Comparison of ENCODE assay signal across 14 cellular contexts in the genomic region with DNA sequence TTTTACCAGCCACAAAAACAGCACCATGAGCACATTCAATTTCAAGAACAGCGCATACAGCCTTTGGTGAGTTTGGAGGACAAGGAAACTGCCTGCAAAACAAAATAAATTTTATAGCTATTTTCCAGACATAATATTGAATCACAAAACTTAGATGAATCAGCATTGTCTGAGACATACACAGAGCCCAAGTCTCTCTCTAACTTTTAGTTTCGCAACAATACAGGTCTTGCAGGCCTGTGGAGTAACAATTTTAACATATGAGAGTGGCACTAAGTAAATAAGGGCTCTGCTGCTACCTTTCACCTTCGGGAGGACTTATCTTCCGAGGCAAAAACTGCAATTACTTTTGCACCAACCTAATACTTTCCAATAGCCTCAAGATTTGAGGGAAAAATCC. TPM values are rescaled to one million over a fixed set of nuclear protein-coding genes. Genes with fewer than 3 reads are reported as not detected.
DNase-seq lines count a peak whose midpoint lies in the region; ATAC-seq and TF ChIP-seq lines count a peak whose summit lies in the region.
"Had no signal": no experiment of that assay in that cellular context is flagged by ENCODE, and none has a peak within 500 bp of the region (broad histone marks: within the 10 kb centered on the region; RNA-seq: fewer than 3 reads in every experiment).

No MANE protein-coding gene starts in this region.

- H3K27ac ChIP-seq in mammary epithelial cell (ENCODE audit: insufficient read depth, low read depth, low read length) (peak overlapping the region; percentile 78), lower lobe of right lung (no peak overlapping the region)
- H3K27ac ChIP-seq: right lobe of liver had no signal

- CTCF ChIA-PET in mammary epithelial cell (lab: Charles Lee; ENCODE audit: low non-redundant PET): no interaction called here

- DNase-seq in AML-193 (lab: John Stamatoyannopoulos, UW) (peak; percentile 50 to 70), LoVo (ENCODE audit: low spot score) (peak; percentile 30), mammary epithelial cell (peak; percentile 93), lower lobe of right lung (no peak), NCI-H345 (lab: John Stamatoyannopoulos, UW) (no peak)
- no peak for DNase-seq in T-helper 2 cell treated with Interferon-gamma antibody and Interleukin-4, amounts not matched to agents 5 μg/mL and 100 μg/mL, for 36 hours (ENCODE audit: low spot score)
- DNase-seq in effector CD8-positive, alpha-beta T cell (lab: John Stamatoyannopoulos, UW): no peak
- DNase-seq: activated CD4-positive, alpha-beta memory T cell treated with anti-CD3 and anti-CD28 coated beads for 36 hours; activated naive CD4-positive, alpha-beta T cell treated with anti-CD3 and anti-CD28 coated beads, Interleukin-2, amount 10 ng/mL, durations not matched to agents 7 days and 5 days; NCI-H748 treated with DMSO at 0.1 percent for 48 hours; right lobe of liver had no signal

- H3K36me3 ChIP-seq in mammary epithelial cell (ENCODE audit: insufficient read depth, low read length): no peaks in the 10 kb centered on the region
- H3K36me3 ChIP-seq in lower lobe of right lung: peaks cover 8% of the 10 kb centered on the region

- H3K36me3 Mint-ChIP-seq in T-helper 2 cell treated with Interferon-gamma antibody and Interleukin-4, amounts not matched to agents 5 μg/mL and 100 μg/mL, for 36 hours (ENCODE audit: low read depth): peaks cover 15% of the 10 kb centered on the region
- H3K36me3 Mint-ChIP-seq: type B pancreatic cell had no signal

- in situ Hi-C loops in mammary epithelial cell (cut with MboI; ENCODE audit: low sequenced_read_pairs in 2 of 2): no loop called here

- no peaks in the 10 kb centered on the region for H3K79me2 ChIP-seq in mammary epithelial cell (ENCODE audit: insufficient read depth, low read length)

- no peak overlapping the region for H3K4me3 Mint-ChIP-seq in T-helper 2 cell treated with Interferon-gamma antibody and Interleukin-4, amounts not matched to agents 5 μg/mL and 100 μg/mL, for 36 hours
- H3K4me3 Mint-ChIP-seq: activated CD4-positive, alpha-beta memory T cell treated with anti-CD3 and anti-CD28 coated beads for 36 hours; activated naive CD4-positive, alpha-beta T cell treated with anti-CD3 and anti-CD28 coated beads, Interleukin-2, amount 10 ng/mL, durations not matched to agents 7 days and 5 days; dendritic cell treated with granulocyte-macrophage colony-stimulating factor and Interleukin-4, amounts not matched to agents 40 ng/mL and 50 ng/mL, for 4 days; type B pancreatic cell had no signal

- H3K9ac ChIP-seq in mammary epithelial cell (ENCODE audit: insufficient read depth, low read length): no peak overlapping the region

- H3K4me1 ChIP-seq in mammary epithelial cell (ENCODE audit: insufficient read depth, low read length) (peaks cover 45% of the 10 kb centered on the region), lower lobe of right lung (no peaks in the 10 kb centered on the region)
- H3K4me1 ChIP-seq: right lobe of liver had no signal

- 54% methylated on average over 4 of the region's 4 CpGs for WGBS in mammary epithelial cell (ENCODE audit: low coverage, missing lambda C conversion rate)

- H3K27me3 ChIP-seq in mammary epithelial cell (ENCODE audit: insufficient read depth, low read length) (no peaks in the 10 kb centered on the region), lower lobe of right lung (ENCODE audit: low read depth) (no peaks in the 10 kb centered on the region)
- H3K27me3 ChIP-seq: right lobe of liver had no signal

- ATAC-seq in lower lobe of right lung (peak; percentile 88 to 94), GM18907 (IDR thresholded peaks at IDR 0.05; ENCODE audit: unreplicated experiment) (no peak)

- TF ChIP-seq CTCF in mammary epithelial cell (conservative IDR thresholded peaks at IDR 0.05 in 1 of 2, IDR thresholded peaks at IDR 0.05 in 1 of 2; ENCODE audit: extremely low read depth in 1 of 2, insufficient read depth in 1 of 2, low read depth in 1 of 2, low read length in 2 of 2): no peak
- TF ChIP-seq CTCF in lower lobe of right lung (IDR thresholded peaks at IDR 0.05): no peak

- H3K4me3 ChIP-seq in mammary epithelial cell (replicated peaks in 1 of 3; ENCODE audit: insufficient read depth in 1 of 3, low read depth in 2 of 3, low read length in 3 of 3): no peak overlapping the region
- no peak overlapping the region for H3K4me3 ChIP-seq in lower lobe of right lung
- H3K4me3 ChIP-seq: right lobe of liver had no signal

- no peaks in the 10 kb centered on the region for H4K20me1 ChIP-seq in mammary epithelial cell (ENCODE audit: insufficient read depth, low read length)

- no TSS peak for BruUV-seq in mammary epithelial cell (replicated peaks; lab: Mats Ljungman, UMichigan)

- no peaks in the 10 kb centered on the region for H3K27me3 Mint-ChIP-seq in T-helper 2 cell treated with Interferon-gamma antibody and Interleukin-4, amounts not matched to agents 5 μg/mL and 100 μg/mL, for 36 hours (ENCODE audit: low read depth)
- H3K27me3 Mint-ChIP-seq: activated CD4-positive, alpha-beta memory T cell treated with anti-CD3 and anti-CD28 coated beads for 36 hours; activated naive CD4-positive, alpha-beta T cell treated with anti-CD3 and anti-CD28 coated beads, Interleukin-2, amount 10 ng/mL, durations not matched to agents 7 days and 5 days; dendritic cell treated with granulocyte-macrophage colony-stimulating factor and Interleukin-4, amounts not matched to agents 40 ng/mL and 50 ng/mL, for 4 days; type B pancreatic cell had no signal

- H3K9me3 Mint-ChIP-seq in T-helper 2 cell treated with Interferon-gamma antibody and Interleukin-4, amounts not matched to agents 5 μg/mL and 100 μg/mL, for 36 hours: peaks cover 7% of the 10 kb centered on the region
- H3K9me3 Mint-ChIP-seq: activated CD4-positive, alpha-beta memory T cell treated with anti-CD3 and anti-CD28 coated beads for 36 hours; dendritic cell treated with granulocyte-macrophage colony-stimulating factor and Interleukin-4, amounts not matched to agents 40 ng/mL and 50 ng/mL, for 4 days; type B pancreatic cell had no signal

- no peak overlapping the region for H2AFZ ChIP-seq in mammary epithelial cell (ENCODE audit: low read depth, low read length)

- H3K4me2 ChIP-seq in mammary epithelial cell (ENCODE audit: insufficient read depth, low read depth, low read length): peak overlapping the region; percentile 51

- intact Hi-C loops in mammary epithelial cell (cut with micrococcal nuclease): no loop called here
- intact Hi-C loops in lower lobe of right lung (cut with DNase I): no loop called here

- dilution Hi-C loops in mammary epithelial cell (cut with HindIII; ENCODE audit: low sequenced_read_pairs): no loop called here

- no peak overlapping the region for H3K27ac Mint-ChIP-seq in T-helper 2 cell treated with Interferon-gamma antibody and Interleukin-4, amounts not matched to agents 5 μg/mL and 100 μg/mL, for 36 hours
- H3K27ac Mint-ChIP-seq: activated CD4-positive, alpha-beta memory T cell treated with anti-CD3 and anti-CD28 coated beads for 36 hours; activated naive CD4-positive, alpha-beta T cell treated with anti-CD3 and anti-CD28 coated beads, Interleukin-2, amount 10 ng/mL, durations not matched to agents 7 days and 5 days; dendritic cell treated with granulocyte-macrophage colony-stimulating factor and Interleukin-4, amounts not matched to agents 40 ng/mL and 50 ng/mL, for 4 days; type B pancreatic cell had no signal

- H3K4me1 Mint-ChIP-seq in T-helper 2 cell treated with Interferon-gamma antibody and Interleukin-4, amounts not matched to agents 5 μg/mL and 100 μg/mL, for 36 hours (ENCODE audit: low read depth): peaks cover 18% of the 10 kb centered on the region

- no peaks in the 10 kb centered on the region for H3K9me3 ChIP-seq in mammary epithelial cell (replicated peaks; ENCODE audit: insufficient read depth, low read length)
- no peaks in the 10 kb centered on the region for H3K9me3 ChIP-seq in lower lobe of right lung
- H3K9me3 ChIP-seq: right lobe of liver had no signal

RNA-seq across cellular contexts. Expression of a gene that starts 56.1 kb away (rescaled TPM):
- 10 to 100 TPM; 25.5 to 65.2 TPM for total RNA-seq in mammary epithelial cell
- polyA plus RNA-seq in mammary epithelial cell: 20.0 TPM
- polyA minus RNA-seq in mammary epithelial cell: 53.7 TPM
- 25.8 TPM for total RNA-seq in lower lobe of right lung

RNA-seq across cellular contexts. Expression of a gene that starts 56.6 kb away (rescaled TPM):
- 1 to 10 TPM; 4.5 to 5.8 TPM for total RNA-seq in mammary epithelial cell
- 2.3 TPM for polyA plus RNA-seq in mammary epithelial cell
- polyA minus RNA-seq in mammary epithelial cell: 8.2 TPM
- total RNA-seq in lower lobe of right lung: 8.5 TPM

Comparison
In these comparisons a context has a peak if more than half of its experiments do, and no peak if none do; other contexts are left out.
1. DNase-seq: peak in AML-193 (2 of 2), LoVo (single experiment) and mammary epithelial cell (single experiment); none in lower lobe of right lung (single experiment), T-helper 2 cell treated with Interferon-gamma antibody and Interleukin-4, amounts not matched to agents 5 μg/mL and 100 μg/mL, for 36 hours (single experiment), effector CD8-positive, alpha-beta T cell (single experiment) and NCI-H345 (single experiment).